26 cellular contexts compared by ENCODE assay signal in genomic region chr1:151867321-151867720, GRCh38. TPM values are rescaled to one million over a fixed set of nuclear protein-coding genes. Genes with fewer than 3 reads are reported as not detected.
DNase-seq lines count a peak whose midpoint lies in the region; TF ChIP-seq lines count a peak whose summit lies in the region.
"Had no signal": no experiment of that assay in that cellular context is flagged by ENCODE, and none has a peak within 500 bp of the region (broad histone marks: within the 10 kb centered on the region; RNA-seq: fewer than 3 reads in every experiment).

No MANE protein-coding gene starts in this region.

- no peaks in the 10 kb centered on the region for H3K4me1 ChIP-seq in HEK293 (ENCODE audit: control insufficient read depth, insufficient read depth, low read length)

- H3K9me3 Mint-ChIP-seq in dendritic cell treated with granulocyte-macrophage colony-stimulating factor and Interleukin-4, amounts not matched to agents 40 ng/mL and 50 ng/mL, for 4 days, result no peaks in the 10 kb centered on the region
- H3K9me3 Mint-ChIP-seq: activated naive CD8-positive, alpha-beta T cell treated with anti-CD3 and anti-CD28 coated beads, Interleukin-2, amount 10 ng/mL, durations not matched to agents 7 days and 5 days; CD8-positive, alpha-beta T cell; central memory CD8-positive, alpha-beta T cell; immature natural killer cell; naive thymus-derived CD4-positive, alpha-beta T cell; stimulated activated memory B cell treated with anti-CD40 and anti-IgM and Interleukin-4, amounts not matched to agents 10 μg/mL and 1 μg/mL and 100 μg/mL, for 72 hours had no signal

- no peaks in the 10 kb centered on the region for H3K36me3 Mint-ChIP-seq in dendritic cell treated with granulocyte-macrophage colony-stimulating factor and Interleukin-4, amounts not matched to agents 40 ng/mL and 50 ng/mL, for 4 days (ENCODE audit: low read depth)
- H3K36me3 Mint-ChIP-seq: activated naive CD8-positive, alpha-beta T cell treated with anti-CD3 and anti-CD28 coated beads, Interleukin-2, amount 10 ng/mL, durations not matched to agents 7 days and 5 days; naive thymus-derived CD4-positive, alpha-beta T cell; stimulated activated memory B cell treated with anti-CD40 and anti-IgM and Interleukin-4, amounts not matched to agents 10 μg/mL and 1 μg/mL and 100 μg/mL, for 72 hours had no signal

- H3K36me3 ChIP-seq in HEK293 (ENCODE audit: control insufficient read depth in 2 of 2, insufficient read depth in 1 of 2, low read length in 2 of 2), result no peaks in the 10 kb centered on the region
- H3K36me3 ChIP-seq: left ventricle myocardium inferior, thoracic aorta, WERI-Rb-1 had no signal

- no peak overlapping the region for H3K27ac ChIP-seq in HEK293 (ENCODE audit: extremely low read depth, low read depth, low read length)
- H3K27ac ChIP-seq: hepatocyte, left ventricle myocardium inferior, thoracic aorta, WERI-Rb-1 had no signal

- no peak overlapping the region for H3K4me3 Mint-ChIP-seq in dendritic cell treated with granulocyte-macrophage colony-stimulating factor and Interleukin-4, amounts not matched to agents 40 ng/mL and 50 ng/mL, for 4 days
- H3K4me3 Mint-ChIP-seq: activated naive CD8-positive, alpha-beta T cell treated with anti-CD3 and anti-CD28 coated beads, Interleukin-2, amount 10 ng/mL, durations not matched to agents 7 days and 5 days; CD8-positive, alpha-beta T cell; central memory CD8-positive, alpha-beta T cell; immature natural killer cell; naive thymus-derived CD4-positive, alpha-beta T cell; stimulated activated memory B cell treated with anti-CD40 and anti-IgM and Interleukin-4, amounts not matched to agents 10 μg/mL and 1 μg/mL and 100 μg/mL, for 72 hours had no signal

- no peaks in the 10 kb centered on the region for H3K9me3 ChIP-seq in HEK293 (ENCODE audit: control insufficient read depth, insufficient read depth, low read depth, low read length)
- H3K9me3 ChIP-seq: left ventricle myocardium inferior, thoracic aorta had no signal

- H3K4me3 ChIP-seq in HEK293 (ENCODE audit: low read depth, low read length), result no peak overlapping the region
- no peak overlapping the region for H3K4me3 ChIP-seq in skeletal muscle cell (ENCODE audit: low read depth, low read length)
- H3K4me3 ChIP-seq: hepatocyte, left ventricle myocardium inferior, thoracic aorta had no signal

- POLR2A ChIA-PET in HEK293 (lab: Yijun Ruan, JAX), result no interaction called here

- no peak for TF ChIP-seq CTCF in HEK293 (tag by site-specific recombination; IDR thresholded peaks at IDR 0.05)

- DNase-seq in NCI-H226 (peak; percentile 11), skeletal muscle cell (ENCODE audit: low read depth) (peak; percentile 28), hypothalamus (lab: John Stamatoyannopoulos, UW) (no peak), DMS153 (lab: John Stamatoyannopoulos, UW) (no peak), mucosa of gallbladder (ENCODE audit: low spot score) (no peak)
- DNase-seq: activated CD8-positive, alpha-beta memory T cell treated with anti-CD3 and anti-CD28 coated beads, Interleukin-2, amount 50 U/mL, for 4 hours; activated naive CD8-positive, alpha-beta T cell treated with anti-CD3 and anti-CD28 coated beads, Interleukin-2, amount 10 ng/mL, durations not matched to agents 7 days and 5 days; CD8-positive, alpha-beta T cell; DMS 273 treated with DMSO at 0.1 percent for 48 hours; dorsolateral prefrontal cortex; immature natural killer cell; left ventricle myocardium inferior; MM.1S; naive thymus-derived CD4-positive, alpha-beta T cell; NCI-H510A treated with DMSO at 0.1 percent for 48 hours; retina; WERI-Rb-1 had no signal

- peaks cover 27% of the 10 kb centered on the region for H3K4me1 Mint-ChIP-seq in dendritic cell treated with granulocyte-macrophage colony-stimulating factor and Interleukin-4, amounts not matched to agents 40 ng/mL and 50 ng/mL, for 4 days (ENCODE audit: low read depth)
- H3K4me1 Mint-ChIP-seq: central memory CD8-positive, alpha-beta T cell; immature natural killer cell; stimulated activated memory B cell treated with anti-CD40 and anti-IgM and Interleukin-4, amounts not matched to agents 10 μg/mL and 1 μg/mL and 100 μg/mL, for 72 hours had no signal

- CTCF ChIA-PET in HEK293 (lab: Yijun Ruan, JAX), result interaction anchor here (0.6 kb wide), 1 partner anchor 1973 kb away, joined by 3 read pairs; no protein-coding TSS in a partner anchor

- H3K27ac Mint-ChIP-seq in dendritic cell treated with granulocyte-macrophage colony-stimulating factor and Interleukin-4, amounts not matched to agents 40 ng/mL and 50 ng/mL, for 4 days, result peak overlapping the region; percentile 18
- H3K27ac Mint-ChIP-seq: activated naive CD8-positive, alpha-beta T cell treated with anti-CD3 and anti-CD28 coated beads, Interleukin-2, amount 10 ng/mL, durations not matched to agents 7 days and 5 days; CD8-positive, alpha-beta T cell; immature natural killer cell; stimulated activated memory B cell treated with anti-CD40 and anti-IgM and Interleukin-4, amounts not matched to agents 10 μg/mL and 1 μg/mL and 100 μg/mL, for 72 hours had no signal

- peaks cover 4% of the 10 kb centered on the region for H3K27me3 Mint-ChIP-seq in dendritic cell treated with granulocyte-macrophage colony-stimulating factor and Interleukin-4, amounts not matched to agents 40 ng/mL and 50 ng/mL, for 4 days
- H3K27me3 Mint-ChIP-seq: central memory CD8-positive, alpha-beta T cell had no signal

- intact Hi-C loops in dendritic cell treated with granulocyte-macrophage colony-stimulating factor and Interleukin-4, amounts not matched to agents 40 ng/mL and 50 ng/mL, for 4 days (cut with micrococcal nuclease), result no loop called here

TF ChIP-seq in HEK293, 187 proteins besides CTCF, POLR2A, EP300 and RAD21:
- TF ChIP-seq ZBTB20 (tag by site-specific recombination; IDR thresholded peaks at IDR 0.05) (no peak), OVOL3 (tag by site-specific recombination; IDR thresholded peaks at IDR 0.05) (no peak), ZNF121 (tag by site-specific recombination; IDR thresholded peaks at IDR 0.05) (0 out of 2 replicates have a peak, but pooled peaks have one; percentile 12), YY2 (tag by site-specific recombination; IDR thresholded peaks at IDR 0.05) (no peak), ZNF404 (tag by site-specific recombination; IDR thresholded peaks at IDR 0.05) (no peak), ZNF513 (tag by site-specific recombination; IDR thresholded peaks at IDR 0.05) (peak; percentile 72)

RNA-seq across cellular contexts. Expression of gene THEM5, which starts 13.8 kb away (rescaled TPM):
- not detected for total RNA-seq in mucosa of gallbladder
- total RNA-seq: activated naive CD8-positive, alpha-beta T cell treated with anti-CD3 and anti-CD28 coated beads, Interleukin-2, amount 10 ng/mL, durations not matched to agents 7 days and 5 days; astrocyte; CD8-positive, alpha-beta T cell; frontal cortex; hepatocyte; left ventricle myocardium inferior; naive thymus-derived CD4-positive, alpha-beta T cell; osteocyte; thoracic aorta had no signal

RNA-seq across cellular contexts. Expression of gene C2CD4D, which starts 27.7 kb away (rescaled TPM):
- total RNA-seq in mucosa of gallbladder, result 1.2 TPM
- total RNA-seq: hepatocyte, left ventricle myocardium inferior, osteocyte, thoracic aorta had no signal

RNA-seq across cellular contexts. Expression of gene RORC, which starts 35.7 kb away (rescaled TPM):
- total RNA-seq in mucosa of gallbladder, result 9.5 TPM
- total RNA-seq: astrocyte, osteocyte, thoracic aorta had no signal

RNA-seq across cellular contexts. Expression of gene THEM4, which starts 42.0 kb away (rescaled TPM):
- 12.0 TPM for total RNA-seq in mucosa of gallbladder

Comparison
In these comparisons a context has a peak if more than half of its experiments do, and no peak if none do; other contexts are left out.
1. DNase-seq: peak in NCI-H226 (single experiment) and skeletal muscle cell (single experiment); none in hypothalamus (0 of 51), DMS153 (single experiment) and mucosa of gallbladder (single experiment).